In genomic region chr4:33494150-33494549, GRCh38 we compare ENCODE assay signal across 1 cellular context.
TF ChIP-seq lines count a peak whose summit lies in the region.

No MANE protein-coding gene starts in this region.

TF ChIP-seq in GM23338, 12 proteins besides CTCF, POLR2A, EP300 and RAD21 (continued from another document):
- TF ChIP-seq REST (IDR thresholded peaks at IDR 0.05; ENCODE audit: unreplicated experiment) (no peak), ETS1 (IDR thresholded peaks at IDR 0.05) (no peak), ZNF114 (CRISPR knock-in tag; IDR thresholded peaks at IDR 0.05) (no peak), NANOG (IDR thresholded peaks at IDR 0.05; ENCODE audit: borderline replicate concordance) (no peak), JUNB (IDR thresholded peaks at IDR 0.05; ENCODE audit: unreplicated experiment) (no peak), EZH2phosphoT487 (IDR thresholded peaks at IDR 0.05; ENCODE audit: unreplicated experiment) (no peak), CREB1 (CRISPR knock-in tag; IDR thresholded peaks at IDR 0.05; ENCODE audit: low read depth) (no peak), POLR2AphosphoS5 (IDR thresholded peaks at IDR 0.05; ENCODE audit: low read depth) (no peak), EZH2 (IDR thresholded peaks at IDR 0.05; ENCODE audit: low read depth, unreplicated experiment) (no peak)
